ENCODE assay signal across 1 cellular context in the genomic region with DNA sequence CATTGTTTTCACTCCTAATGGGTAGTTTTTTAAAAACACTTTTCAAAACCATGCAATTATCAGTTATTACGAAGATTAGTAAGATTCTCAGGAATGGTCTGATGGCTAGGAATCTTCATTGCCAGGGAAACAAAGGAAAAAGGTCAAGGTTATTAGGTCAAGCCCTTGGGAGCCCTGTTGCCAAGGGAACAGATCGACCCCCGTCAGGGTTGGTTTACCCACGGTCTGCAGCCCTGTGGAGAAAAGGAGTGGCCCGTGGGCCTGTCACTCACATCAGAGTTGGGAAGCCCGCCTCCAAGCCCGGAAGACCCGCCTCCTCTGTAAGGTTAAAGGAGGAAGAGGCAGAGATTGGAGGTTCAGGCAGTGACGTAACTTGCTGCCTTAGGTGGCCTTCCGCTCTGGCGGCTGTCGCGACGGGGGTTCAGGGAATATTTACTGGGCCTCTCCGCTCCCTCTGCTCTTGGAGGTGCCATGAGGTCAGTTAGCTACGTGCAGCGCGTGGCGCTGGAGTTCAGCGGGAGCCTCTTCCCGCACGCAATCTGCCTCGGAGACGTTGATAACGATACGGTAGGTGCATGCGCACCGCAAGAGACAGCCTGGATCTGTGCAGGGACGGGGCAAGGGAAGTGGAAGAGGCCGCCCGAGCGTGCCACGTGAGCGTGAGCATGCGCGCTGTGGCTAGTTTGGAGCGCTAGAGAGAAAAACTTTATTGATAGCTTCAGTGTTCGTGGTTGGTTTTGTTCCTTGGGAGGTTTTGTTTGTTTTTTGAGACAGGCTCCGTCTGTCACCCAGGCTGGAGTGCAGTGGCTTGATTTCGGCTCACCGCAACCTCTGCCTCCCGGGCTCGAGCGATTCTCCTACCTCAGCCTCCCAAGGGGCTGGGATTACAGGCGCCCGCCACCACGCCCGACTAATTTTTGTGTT.
TF ChIP-seq lines count a peak whose summit lies in the region.

ITFG2 (plus strand) TSS at position 379 of the 924 bp plus-strand sequence; CDS start at position 472, 93 bp downstream.

TF ChIP-seq in K562, 482 proteins besides CTCF, POLR2A, EP300 and RAD21 (continued from another document and continues in another):
- TF ChIP-seq ZBTB11 (CRISPR knock-in tag; IDR thresholded peaks at IDR 0.05) = no peak
- TF ChIP-seq PCBP1 (IDR thresholded peaks at IDR 0.05; ENCODE audit: low read depth, low read length, poor library complexity, severe bottlenecking) = no peak
- TF ChIP-seq ZBTB5 (IDR thresholded peaks at IDR 0.05) = no peak
- TF ChIP-seq ZNF431 (CRISPR knock-in tag; IDR thresholded peaks at IDR 0.05) = peak; percentile 41; the same call in 1 of the 2 replicates
- TF ChIP-seq GTF2E2 (tag; IDR thresholded peaks at IDR 0.05) = no peak
- 0 out of 4 replicates have a peak, but pooled peaks of 1 of the 2 experiments have one; percentile 2 for TF ChIP-seq ETV6 (IDR thresholded peaks at IDR 0.05; ENCODE audit: borderline replicate concordance in 1 of 2, low read depth in 2 of 2, low read length in 1 of 2)
- no peak for TF ChIP-seq ETV6 (CRISPR knock-in tag; IDR thresholded peaks at IDR 0.05; ENCODE audit: borderline replicate concordance)
- TF ChIP-seq SNRNP70 (optimal IDR thresholded peaks at IDR 0.05; ENCODE audit: low read depth, low read length) = no peak
- no peak for TF ChIP-seq GATA2 (CRISPR knock-in tag; IDR thresholded peaks at IDR 0.05)
- TF ChIP-seq BRD4 (IDR thresholded peaks at IDR 0.05) = no peak
- no peak for TF ChIP-seq ZNF121 (CRISPR knock-in tag; conservative IDR thresholded peaks at IDR 0.05)
- peak; percentile 100 for TF ChIP-seq ESRRA (IDR thresholded peaks at IDR 0.05; ENCODE audit: borderline replicate concordance, low read depth)
- no peak for TF ChIP-seq ZNF589 (CRISPR knock-in tag; IDR thresholded peaks at IDR 0.05; ENCODE audit: low read depth)
- TF ChIP-seq CBFA2T3 (IDR thresholded peaks at IDR 0.05) = no peak
- no peak for TF ChIP-seq RUNX1 (IDR thresholded peaks at IDR 0.05; ENCODE audit: low read depth)
- peak; percentile 54; the same call in 1 of the 2 replicates for TF ChIP-seq CEBPB (tag; IDR thresholded peaks at IDR 0.05)
- no peak for TF ChIP-seq THRB (CRISPR knock-in tag; conservative IDR thresholded peaks at IDR 0.05)
- TF ChIP-seq GTF2A2 (tag; IDR thresholded peaks at IDR 0.05) = no peak
- peak; percentile 93 for TF ChIP-seq PBX2 (CRISPR knock-in tag; IDR thresholded peaks at IDR 0.05; ENCODE audit: low read depth)
- TF ChIP-seq PBX2 (tag; conservative IDR thresholded peaks at IDR 0.05; ENCODE audit: low read depth) = peak; percentile 99
- peak; percentile 94 for TF ChIP-seq ZBTB2 (IDR thresholded peaks at IDR 0.05)
- TF ChIP-seq ZNF354B (CRISPR knock-in tag; IDR thresholded peaks at IDR 0.05) = no peak
- TF ChIP-seq ZNF280A (IDR thresholded peaks at IDR 0.05; ENCODE audit: low read depth, partially characterized antibody) = no peak
- TF ChIP-seq EHMT2 (IDR thresholded peaks at IDR 0.05) = no peak
- TF ChIP-seq ZNF133 (CRISPR knock-in tag; IDR thresholded peaks at IDR 0.05) = no peak
- TF ChIP-seq PHB (CRISPR knock-in tag; IDR thresholded peaks at IDR 0.05) = no peak
- no peak for TF ChIP-seq EWSR1 (IDR thresholded peaks at IDR 0.05; ENCODE audit: borderline replicate concordance, low read depth, partially characterized antibody)
- no peak for TF ChIP-seq TRIM28 (IDR thresholded peaks at IDR 0.05)
- TF ChIP-seq, protein P1, sequence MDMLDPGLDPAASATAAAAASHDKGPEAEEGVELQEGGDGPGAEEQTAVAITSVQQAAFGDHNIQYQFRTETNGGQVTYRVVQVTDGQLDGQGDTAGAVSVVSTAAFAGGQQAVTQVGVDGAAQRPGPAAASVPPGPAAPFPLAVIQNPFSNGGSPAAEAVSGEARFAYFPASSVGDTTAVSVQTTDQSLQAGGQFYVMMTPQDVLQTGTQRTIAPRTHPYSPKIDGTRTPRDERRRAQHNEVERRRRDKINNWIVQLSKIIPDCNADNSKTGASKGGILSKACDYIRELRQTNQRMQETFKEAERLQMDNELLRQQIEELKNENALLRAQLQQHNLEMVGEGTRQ (CRISPR knock-in tag; IDR thresholded peaks at IDR 0.05) = peak; percentile 81
- TF ChIP-seq ZBTB1 (CRISPR knock-in tag; IDR thresholded peaks at IDR 0.05; ENCODE audit: borderline replicate concordance, low read depth) = no peak
- no peak for TF ChIP-seq STAT5B (CRISPR knock-in tag; IDR thresholded peaks at IDR 0.05)
- no peak for TF ChIP-seq DPF2 (IDR thresholded peaks at IDR 0.05)
- TF ChIP-seq KDM4B (IDR thresholded peaks at IDR 0.05; ENCODE audit: borderline replicate concordance in 2 of 2, low read depth in 1 of 2) = no peak
- TF ChIP-seq TSC22D4 (tag; IDR thresholded peaks at IDR 0.05) = no peak
- no peak for TF ChIP-seq ID3 (CRISPR knock-in tag; IDR thresholded peaks at IDR 0.05)
- TF ChIP-seq ID3 (tag; IDR thresholded peaks at IDR 0.05) = no peak; the same call in 1 of the 2 replicates
- TF ChIP-seq NFYB (IDR thresholded peaks at IDR 0.05; ENCODE audit: extremely low read depth, insufficient read length) = peak; percentile 52
- no peak for TF ChIP-seq ZNF311 (CRISPR knock-in tag; IDR thresholded peaks at IDR 0.05)
- TF ChIP-seq, protein P2, sequence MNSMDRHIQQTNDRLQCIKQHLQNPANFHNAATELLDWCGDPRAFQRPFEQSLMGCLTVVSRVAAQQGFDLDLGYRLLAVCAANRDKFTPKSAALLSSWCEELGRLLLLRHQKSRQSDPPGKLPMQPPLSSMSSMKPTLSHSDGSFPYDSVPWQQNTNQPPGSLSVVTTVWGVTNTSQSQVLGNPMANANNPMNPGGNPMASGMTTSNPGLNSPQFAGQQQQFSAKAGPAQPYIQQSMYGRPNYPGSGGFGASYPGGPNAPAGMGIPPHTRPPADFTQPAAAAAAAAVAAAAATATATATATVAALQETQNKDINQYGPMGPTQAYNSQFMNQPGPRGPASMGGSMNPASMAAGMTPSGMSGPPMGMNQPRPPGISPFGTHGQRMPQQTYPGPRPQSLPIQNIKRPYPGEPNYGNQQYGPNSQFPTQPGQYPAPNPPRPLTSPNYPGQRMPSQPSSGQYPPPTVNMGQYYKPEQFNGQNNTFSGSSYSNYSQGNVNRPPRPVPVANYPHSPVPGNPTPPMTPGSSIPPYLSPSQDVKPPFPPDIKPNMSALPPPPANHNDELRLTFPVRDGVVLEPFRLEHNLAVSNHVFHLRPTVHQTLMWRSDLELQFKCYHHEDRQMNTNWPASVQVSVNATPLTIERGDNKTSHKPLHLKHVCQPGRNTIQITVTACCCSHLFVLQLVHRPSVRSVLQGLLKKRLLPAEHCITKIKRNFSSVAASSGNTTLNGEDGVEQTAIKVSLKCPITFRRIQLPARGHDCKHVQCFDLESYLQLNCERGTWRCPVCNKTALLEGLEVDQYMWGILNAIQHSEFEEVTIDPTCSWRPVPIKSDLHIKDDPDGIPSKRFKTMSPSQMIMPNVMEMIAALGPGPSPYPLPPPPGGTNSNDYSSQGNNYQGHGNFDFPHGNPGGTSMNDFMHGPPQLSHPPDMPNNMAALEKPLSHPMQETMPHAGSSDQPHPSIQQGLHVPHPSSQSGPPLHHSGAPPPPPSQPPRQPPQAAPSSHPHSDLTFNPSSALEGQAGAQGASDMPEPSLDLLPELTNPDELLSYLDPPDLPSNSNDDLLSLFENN (IDR thresholded peaks at IDR 0.05; ENCODE audit: low read depth in 2 of 2, low read length in 2 of 2) = no peak
